9 cellular contexts compared by ENCODE assay signal in the genomic region with DNA sequence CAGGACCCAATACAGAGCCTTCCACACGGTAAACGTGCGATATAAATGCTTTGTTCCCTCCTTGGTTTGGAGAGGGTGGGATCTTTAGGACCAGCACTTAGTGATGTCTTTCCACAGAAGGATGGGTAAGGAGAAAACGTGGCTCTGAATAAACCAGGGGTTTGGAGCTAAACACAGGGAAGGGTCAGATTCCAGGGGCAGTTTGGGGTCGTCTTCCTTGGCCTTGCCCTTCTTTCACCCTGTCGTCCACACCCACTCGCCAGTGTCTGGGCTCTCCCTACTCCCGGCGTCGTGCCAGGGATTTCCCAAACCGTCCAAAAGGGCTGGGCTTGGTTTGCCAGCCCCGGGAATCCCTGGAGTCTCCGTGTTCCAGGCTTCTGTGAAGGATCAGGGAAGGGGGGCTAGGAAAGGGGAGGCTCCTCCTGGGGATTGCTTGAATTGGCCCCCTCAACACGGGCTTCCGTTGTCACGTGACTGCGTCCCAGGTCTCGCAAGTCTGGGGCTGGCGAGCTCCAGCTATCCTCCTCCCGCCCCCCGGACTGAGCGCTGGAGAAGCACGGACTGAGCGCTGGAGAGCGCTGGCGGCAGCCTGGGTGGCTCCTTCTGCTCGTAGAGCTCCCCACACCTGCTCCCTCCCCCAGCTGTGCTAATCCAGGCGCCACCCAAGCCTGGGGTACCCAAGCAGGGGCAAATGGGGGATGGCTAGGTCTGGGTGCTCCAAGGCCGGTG. TPM values are rescaled to one million over a fixed set of nuclear protein-coding genes. Genes with fewer than 3 reads are reported as not detected.
A peak's percentile ranks its signal among the peaks of the same experiment; 100 is the strongest.
DNase-seq lines count a peak whose midpoint lies in the region; ATAC-seq, FAIRE-seq and TF ChIP-seq lines count a peak whose summit lies in the region.
"Had no signal": no experiment of that assay in that cellular context is flagged by ENCODE, and none has a peak within 500 bp of the region (broad histone marks: within the 10 kb centered on the region; RNA-seq: fewer than 3 reads in every experiment).

No MANE protein-coding gene starts in this region.

- no peak for TF ChIP-seq POLR2A in H54 (IDR thresholded peaks at IDR 0.05; ENCODE audit: low read depth, low read length)

- CTCF ChIA-PET in activated CD8-positive, alpha-beta T cell treated with anti-CD3 and anti-CD28 coated beads, Interleukin-2, amount 10 ng/mL, durations not matched to agents 7 days and 5 days (lab: Charles Lee), result interaction anchor here (0.8 to 5.2 kb wide), 17 partner anchors 8 to 142 kb away, joined by 3 to 34 read pairs (median 3); a partner anchor contains a TSS

- peak; percentile 10 for ATAC-seq in activated CD8-positive, alpha-beta T cell treated with anti-CD3 and anti-CD28 coated beads, Interleukin-2, amount 10 ng/mL, durations not matched to agents 7 days and 5 days
- peak; percentile 29 for ATAC-seq in foreskin keratinocyte
- ATAC-seq in naive thymus-derived CD8-positive, alpha-beta T cell, result peak; percentile 9 to 10
- ATAC-seq in HG03097 (IDR thresholded peaks at IDR 0.05; ENCODE audit: low FRiP score, unreplicated experiment), result no peak

- peaks cover 36% of the 10 kb centered on the region for H3K4me1 ChIP-seq in foreskin keratinocyte

- no peak for FAIRE-seq in H54 (lab: Jason Lieb, UNC)
- FAIRE-seq: G401.6 had no signal

- no peaks in the 10 kb centered on the region for H3K36me3 Mint-ChIP-seq in activated CD8-positive, alpha-beta T cell treated with anti-CD3 and anti-CD28 coated beads, Interleukin-2, amount 10 ng/mL, durations not matched to agents 7 days and 5 days (ENCODE audit: low read depth)
- no peaks in the 10 kb centered on the region for H3K36me3 Mint-ChIP-seq in naive thymus-derived CD8-positive, alpha-beta T cell

- peak overlapping the region; percentile 80 for H3K27ac Mint-ChIP-seq in activated CD8-positive, alpha-beta T cell treated with anti-CD3 and anti-CD28 coated beads, Interleukin-2, amount 10 ng/mL, durations not matched to agents 7 days and 5 days
- H3K27ac Mint-ChIP-seq in naive thymus-derived CD8-positive, alpha-beta T cell, result peak overlapping the region; percentile 90 to 98 (median 94)

- no peaks in the 10 kb centered on the region for H3K27me3 ChIP-seq in foreskin keratinocyte

- H3K4me1 Mint-ChIP-seq in activated CD8-positive, alpha-beta T cell treated with anti-CD3 and anti-CD28 coated beads, Interleukin-2, amount 10 ng/mL, durations not matched to agents 7 days and 5 days (ENCODE audit: low read depth), result peaks cover 65% of the 10 kb centered on the region
- H3K4me1 Mint-ChIP-seq in naive thymus-derived CD8-positive, alpha-beta T cell, result peaks cover 47 to 95% (median 83%) of the 10 kb centered on the region in 4 donors

- POLR2A ChIA-PET in activated CD8-positive, alpha-beta T cell treated with anti-CD3 and anti-CD28 coated beads, Interleukin-2, amount 10 ng/mL, durations not matched to agents 7 days and 5 days (lab: Charles Lee), result interaction anchor here (0.8 to 2.4 kb wide), 8 partner anchors 9 to 99 kb away, joined by 3 to 17 read pairs (median 4); no protein-coding TSS in a partner anchor
- POLR2A ChIA-PET in naive thymus-derived CD8-positive, alpha-beta T cell (lab: Charles Lee), result interaction anchor here (0.5 to 12.8 kb wide), 18 partner anchors 9 to 395 kb away, joined by 3 to 142 read pairs (median 8); a partner anchor contains a TSS

- H3K27me3 Mint-ChIP-seq in activated CD8-positive, alpha-beta T cell treated with anti-CD3 and anti-CD28 coated beads, Interleukin-2, amount 10 ng/mL, durations not matched to agents 7 days and 5 days (ENCODE audit: low read depth), result no peaks in the 10 kb centered on the region
- H3K27me3 Mint-ChIP-seq in naive thymus-derived CD8-positive, alpha-beta T cell, result no peaks in the 10 kb centered on the region

- peak; percentile 35 for DNase-seq in NCI-H2029 (lab: John Stamatoyannopoulos, UW)
- DNase-seq in NCI-H2029 treated with DMSO at 0.1 percent for 48 hours (lab: John Stamatoyannopoulos, UW), result no peak
- peak; percentile 65 for DNase-seq in H54 (ENCODE audit: insufficient read length, low spot score)
- peak; percentile 26 for DNase-seq in NCI-H146 treated with DMSO at 0.1 percent for 48 hours (lab: John Stamatoyannopoulos, UW; ENCODE audit: unreplicated experiment)
- DNase-seq in activated CD8-positive, alpha-beta T cell treated with anti-CD3 and anti-CD28 coated beads, Interleukin-2, amount 10 ng/mL, durations not matched to agents 7 days and 5 days, result peak; percentile 54
- DNase-seq in foreskin keratinocyte, result peak; percentile 69 to 79
- no peak for DNase-seq in naive thymus-derived CD8-positive, alpha-beta T cell

- H3K9me3 Mint-ChIP-seq in activated CD8-positive, alpha-beta T cell treated with anti-CD3 and anti-CD28 coated beads, Interleukin-2, amount 10 ng/mL, durations not matched to agents 7 days and 5 days (ENCODE audit: insufficient read depth), result no peaks in the 10 kb centered on the region
- H3K9me3 Mint-ChIP-seq in naive thymus-derived CD8-positive, alpha-beta T cell, result no peaks in the 10 kb centered on the region

- peak overlapping the region; percentile 92 for H3K27ac ChIP-seq in foreskin keratinocyte

- peak overlapping the region; percentile 53 for H3K4me3 Mint-ChIP-seq in activated CD8-positive, alpha-beta T cell treated with anti-CD3 and anti-CD28 coated beads, Interleukin-2, amount 10 ng/mL, durations not matched to agents 7 days and 5 days
- peak overlapping the region; percentile 65 to 92 (median 83) for H3K4me3 Mint-ChIP-seq in naive thymus-derived CD8-positive, alpha-beta T cell

- TF ChIP-seq CTCF in foreskin keratinocyte (conservative IDR thresholded peaks at IDR 0.05), result peak; percentile 17

RNA-seq across cellular contexts. Expression of a gene that starts 9.5 kb away (rescaled TPM):
- under 1 TPM; 0.37 to 0.45 TPM for total RNA-seq in activated CD8-positive, alpha-beta T cell treated with anti-CD3 and anti-CD28 coated beads, Interleukin-2, amount 10 ng/mL, durations not matched to agents 7 days and 5 days
- 0.14 and 0.27 TPM in 2 replicates for total RNA-seq in foreskin keratinocyte
- polyA plus RNA-seq in foreskin keratinocyte, result 0.15 and 0.23 TPM in 2 replicates
- total RNA-seq in naive thymus-derived CD8-positive, alpha-beta T cell, result 1 to 10 TPM; 1.9 to 2.0 TPM
- polyA plus RNA-seq in naive thymus-derived CD8-positive, alpha-beta T cell, result 1 to 10 TPM in 2 of 3 donors, under 1 TPM in 1; 0.30 to 1.3 (median 1.2) TPM

RNA-seq across cellular contexts. Expression of a gene that starts 38.7 kb away (rescaled TPM):
- total RNA-seq in activated CD8-positive, alpha-beta T cell treated with anti-CD3 and anti-CD28 coated beads, Interleukin-2, amount 10 ng/mL, durations not matched to agents 7 days and 5 days, result 10 to 100 TPM; 78.7 to 79.5 TPM
- 42.2 and 59.4 TPM in 2 replicates for total RNA-seq in foreskin keratinocyte
- polyA plus RNA-seq in foreskin keratinocyte, result 28.1 and 41.8 TPM in 2 replicates
- 10 to 100 TPM; 75.4 to 79.1 TPM for total RNA-seq in naive thymus-derived CD8-positive, alpha-beta T cell
- 100 to 1,000 TPM; 108 to 297 (median 154) TPM for polyA plus RNA-seq in naive thymus-derived CD8-positive, alpha-beta T cell

RNA-seq across cellular contexts. Expression of a gene that starts 49.0 kb away (rescaled TPM):
- total RNA-seq in activated CD8-positive, alpha-beta T cell treated with anti-CD3 and anti-CD28 coated beads, Interleukin-2, amount 10 ng/mL, durations not matched to agents 7 days and 5 days, result not detected
- not detected in 2 replicates for total RNA-seq in foreskin keratinocyte
- polyA plus RNA-seq in foreskin keratinocyte, result not detected in 2 replicates
- not detected for total RNA-seq in naive thymus-derived CD8-positive, alpha-beta T cell
- polyA plus RNA-seq in naive thymus-derived CD8-positive, alpha-beta T cell, result not detected

RNA-seq across cellular contexts. Expression of a gene that starts 53.4 kb away (rescaled TPM):
- not detected for total RNA-seq in activated CD8-positive, alpha-beta T cell treated with anti-CD3 and anti-CD28 coated beads, Interleukin-2, amount 10 ng/mL, durations not matched to agents 7 days and 5 days
- total RNA-seq in foreskin keratinocyte, result not detected in 2 replicates
- polyA plus RNA-seq in foreskin keratinocyte, result not detected in 2 replicates
- not detected for total RNA-seq in naive thymus-derived CD8-positive, alpha-beta T cell
- not detected for polyA plus RNA-seq in naive thymus-derived CD8-positive, alpha-beta T cell

Comparison
In these comparisons a context has a peak if more than half of its experiments do, and no peak if none do; other contexts are left out.
1. DNase-seq: peak in NCI-H2029 (single experiment), H54 (single experiment), NCI-H146 treated with DMSO at 0.1 percent for 48 hours (single experiment), activated CD8-positive, alpha-beta T cell treated with anti-CD3 and anti-CD28 coated beads, Interleukin-2, amount 10 ng/mL, durations not matched to agents 7 days and 5 days (single experiment) and foreskin keratinocyte (2 of 2); none in NCI-H2029 treated with DMSO at 0.1 percent for 48 hours (single experiment) and naive thymus-derived CD8-positive, alpha-beta T cell (0 of 10).